Comparison of ENCODE assay signal across 8 cellular contexts in genomic region chrX:153474718-153475117, GRCh38. TPM values are rescaled to one million over a fixed set of nuclear protein-coding genes. Genes with fewer than 3 reads are reported as not detected.
DNase-seq lines count a peak whose midpoint lies in the region; ATAC-seq and TF ChIP-seq lines count a peak whose summit lies in the region.

No MANE protein-coding gene starts in this region.

- H3K9me3 ChIP-seq in Panc1 (ENCODE audit: control insufficient read depth, insufficient read depth, low read depth, low read length): no peaks in the 10 kb centered on the region

- DNase-seq in AG08396 (ENCODE audit: low spot score): peak; percentile 65
- DNase-seq in Panc1 (ENCODE audit: low read depth, low spot score): no peak
- DNase-seq in astrocyte of the hippocampus (ENCODE audit: low read depth, low spot score): peak; percentile 82
- DNase-seq in left kidney (ENCODE audit: low read depth, low spot score): peak; percentile 72
- peak; percentile 9 for DNase-seq in stimulated activated CD8-positive, alpha-beta memory T cell treated with anti-CD3 and anti-CD28 coated beads, Interleukin-4, amount 100 ng/mL, for 24 hours (ENCODE audit: low read depth)
- DNase-seq in type B pancreatic cell (ENCODE audit: extremely low spot score, unreplicated experiment): no peak
- DNase-seq in GF-D8 (lab: John Stamatoyannopoulos, UW): no peak
- no peak for DNase-seq in GM13977 (ENCODE audit: low spot score)

- no peak overlapping the region for H3K4me3 Mint-ChIP-seq in type B pancreatic cell

- H3K36me3 Mint-ChIP-seq in type B pancreatic cell: no peaks in the 10 kb centered on the region

- H3K4me1 ChIP-seq in Panc1 (ENCODE audit: control insufficient read depth, insufficient read depth, low read length): no peaks in the 10 kb centered on the region

- in situ Hi-C loops in Panc1 (cut with HindIII; ENCODE audit: low pct_unique_long_range_greater_than_20kb, low sequenced_read_pairs): no loop called here
- in situ Hi-C loops in GM13977 (cut with MboI; ENCODE audit: low pct_unique_long_range_greater_than_20kb, low sequenced_read_pairs, unreplicated experiment): no loop called here

- CTCF ChIA-PET in Panc1 (lab: Charles Lee): no interaction called here

- no peaks in the 10 kb centered on the region for H3K9me3 Mint-ChIP-seq in type B pancreatic cell

- no peaks in the 10 kb centered on the region for H3K36me3 ChIP-seq in Panc1 (ENCODE audit: control insufficient read depth, insufficient read depth, low read length)

- peak overlapping the region; percentile 13 to 18 for H3K4me3 ChIP-seq in Panc1 (ENCODE audit: low read depth in 2 of 2, low read length in 2 of 2)

- no peak for ATAC-seq in Panc1

- no peaks in the 10 kb centered on the region for H3K27me3 Mint-ChIP-seq in type B pancreatic cell

- no TSS peak for BruUV-seq in Panc1 (replicated peaks; lab: Mats Ljungman, UMichigan)

- no peaks in the 10 kb centered on the region for H3K27me3 ChIP-seq in Panc1 (ENCODE audit: control insufficient read depth, insufficient read depth, low read length)

- H3K4me1 Mint-ChIP-seq in type B pancreatic cell (ENCODE audit: unreplicated experiment): peaks cover 4% of the 10 kb centered on the region

- H3K27ac ChIP-seq in Panc1 (ENCODE audit: low read length): no peak overlapping the region

- POLR2A ChIA-PET in Panc1 (lab: Charles Lee): no interaction called here

- no peak overlapping the region for H3K27ac Mint-ChIP-seq in type B pancreatic cell

- TF ChIP-seq CTCF in Panc1 (IDR thresholded peaks at IDR 0.05): no peak
- no peak for TF ChIP-seq CTCF in type B pancreatic cell (conservative IDR thresholded peaks at IDR 0.05)
- no peak for TF ChIP-seq CTCF in GM13977 (IDR thresholded peaks at IDR 0.05; ENCODE audit: extremely low read depth, insufficient read depth, missing control alignments)

- intact Hi-C loops in Panc1 (cut with micrococcal nuclease; ENCODE audit: unreplicated experiment): no loop called here

RNA-seq across cellular contexts. Expression of gene HAUS7, which starts 4.3 kb away (rescaled TPM):
- total RNA-seq in Panc1 (2021; ENCODE audit: unreplicated experiment): 59.9 TPM
- polyA plus RNA-seq in Panc1 (2012; ENCODE audit: insufficient read length): 72.2 TPM
- 19.6 and 32.5 TPM in 2 replicates for total RNA-seq in type B pancreatic cell (ENCODE audit: low replicate concordance)

RNA-seq across cellular contexts. Expression of gene BGN, which starts 20.1 kb away (rescaled TPM):
- total RNA-seq in Panc1 (2021; ENCODE audit: unreplicated experiment): 2.9 TPM
- 6.7 TPM for polyA plus RNA-seq in Panc1 (2012; ENCODE audit: insufficient read length)
- total RNA-seq in type B pancreatic cell (ENCODE audit: low replicate concordance): 2.7 and 29.6 TPM in 2 replicates

RNA-seq across cellular contexts. Expression of gene TREX2, which starts 28.9 kb away (rescaled TPM):
- total RNA-seq in Panc1 (2021; ENCODE audit: unreplicated experiment) (2.4 TPM), type B pancreatic cell (ENCODE audit: low replicate concordance) (0.72 and 1.3 TPM in 2 replicates)
- 0.73 TPM for polyA plus RNA-seq in Panc1 (2012; ENCODE audit: insufficient read length)

RNA-seq across cellular contexts. Expression of gene ATP2B3, which starts 42.7 kb away (rescaled TPM):
- total RNA-seq in Panc1 (2021; ENCODE audit: unreplicated experiment): 0.21 TPM
- polyA plus RNA-seq in Panc1 (2012; ENCODE audit: insufficient read length): 0.16 TPM
- total RNA-seq in type B pancreatic cell (ENCODE audit: low replicate concordance): 0.26 and 0.43 TPM in 2 replicates

Comparison
In these comparisons a context has a peak if more than half of its experiments do, and no peak if none do; other contexts are left out.
1. DNase-seq: peak in AG08396 (single experiment), astrocyte of the hippocampus (single experiment), left kidney (single experiment) and stimulated activated CD8-positive, alpha-beta memory T cell treated with anti-CD3 and anti-CD28 coated beads, Interleukin-4, amount 100 ng/mL, for 24 hours (single experiment); none in Panc1 (single experiment), type B pancreatic cell (single experiment), GF-D8 (single experiment) and GM13977 (single experiment).